ENCODE assay signal across 25 cellular contexts in genomic region chr11:86072211-86072610, GRCh38.
"Had no signal": no experiment of that assay in that cellular context is flagged by ENCODE, and none has a peak within 500 bp of the region (broad histone marks: within the 10 kb centered on the region; RNA-seq: fewer than 3 reads in every experiment).

No MANE protein-coding gene starts in this region.

- DNase-seq: activated CD4-positive, alpha-beta memory T cell treated with anti-CD3 and anti-CD28 coated beads, Interleukin-2, amount 10 ng/mL, durations not matched to agents 7 days and 5 days; activated CD4-positive, CD25-positive, alpha-beta regulatory T cell treated with anti-CD3 and anti-CD28 coated beads, Interleukin-2, amount 50 U/mL, for 72 hours; activated naive CD4-positive, alpha-beta T cell; activated T-cell treated with anti-CD3 and anti-CD28 coated beads, Interleukin-2, amount 50 U/mL, for 72 hours; adrenal gland; aorta; cerebellar nuclear complex; colonic mucosa; dorsolateral prefrontal cortex; effector memory CD4-positive, alpha-beta T cell; gastrocnemius medialis; glutamatergic neuron; left cardiac atrium; left ventricle myocardium superior; naive B cell; nucleus accumbens; right cardiac atrium; stimulated activated CD4-positive, alpha-beta T cell treated with anti-CD3 and anti-CD28 coated beads, Interleukin-12 subunit alpha, Interleukin-12 subunit beta, amount 100 ng/mL, for 4 hours; stimulated activated CD4-positive, alpha-beta T cell treated with anti-CD3 and anti-CD28 coated beads, Interleukin-4, amount 100 ng/mL, for 1 hour; T-helper 2 cell; upper lobe of right lung had no signal

- ATAC-seq: activated naive CD4-positive, alpha-beta T cell treated with anti-CD3 and anti-CD28 coated beads, Interleukin-2, amount 50 U/mL, for 72 hours; activated T-cell treated with anti-CD3 and anti-CD28 coated beads, Interleukin-2, amount 50 U/mL, for 72 hours; gastrocnemius medialis; left cardiac atrium; left ventricle myocardium superior; right cardiac atrium; stimulated activated effector memory CD8-positive, alpha-beta T cell treated with anti-CD3 and anti-CD28 coated beads, Interleukin-12 subunit alpha, Interleukin-12 subunit beta, amount 100 ng/mL, for 72 hours; upper lobe of right lung had no signal

- H3K4me1 ChIP-seq: colonic mucosa had no signal

- H3K27me3 ChIP-seq: adrenal gland, cardiac muscle cell, colonic mucosa, dorsolateral prefrontal cortex, gastrocnemius medialis, upper lobe of right lung had no signal

- H3K36me3 ChIP-seq: adrenal gland, cardiac muscle cell, colonic mucosa, gastrocnemius medialis, thoracic aorta, upper lobe of right lung had no signal

- H3K27ac ChIP-seq: adrenal gland, cardiac muscle cell, colonic mucosa, dorsolateral prefrontal cortex, gastrocnemius medialis, thoracic aorta, upper lobe of right lung had no signal

- H3K9me3 ChIP-seq: adrenal gland, colonic mucosa, gastrocnemius medialis, thoracic aorta, upper lobe of right lung had no signal

- H3K4me3 ChIP-seq: adrenal gland, cardiac muscle cell, colonic mucosa, dorsolateral prefrontal cortex, gastrocnemius medialis, thoracic aorta, upper lobe of right lung had no signal
